28 cellular contexts compared by ENCODE assay signal in the genomic region with DNA sequence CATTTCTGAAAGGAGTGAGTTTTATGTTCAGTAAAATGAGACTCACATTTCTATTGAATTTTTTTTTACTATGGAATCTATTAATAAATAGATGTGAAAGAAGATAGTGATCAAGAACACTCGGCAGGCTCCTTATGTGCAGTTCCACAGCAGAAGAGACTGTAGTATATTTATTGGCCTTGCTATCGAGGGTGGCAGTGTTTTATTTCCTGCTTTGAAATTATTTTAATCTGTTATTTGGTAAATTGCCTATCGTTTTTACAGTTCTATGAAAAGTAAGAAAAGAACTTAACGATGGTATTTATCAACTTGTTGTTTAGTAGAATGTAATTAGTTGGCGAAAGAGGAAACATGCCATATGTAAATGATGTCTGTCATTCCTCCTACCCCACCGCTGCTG.
"Had no signal": no experiment of that assay in that cellular context is flagged by ENCODE, and none has a peak within 500 bp of the region (broad histone marks: within the 10 kb centered on the region; RNA-seq: fewer than 3 reads in every experiment).

No MANE protein-coding gene starts in this region.

- H3K9me3 ChIP-seq: adrenal gland, body of pancreas, esophagus squamous epithelium, gastroesophageal sphincter had no signal

- H3K27ac ChIP-seq: adrenal gland, body of pancreas, epithelial cell of prostate, esophagus squamous epithelium, gastroesophageal sphincter had no signal

- H3K27me3 ChIP-seq: adrenal gland, body of pancreas, esophagus squamous epithelium, gastroesophageal sphincter had no signal

- H3K36me3 ChIP-seq: adrenal gland, esophagus squamous epithelium, gastroesophageal sphincter had no signal

- H3K4me1 ChIP-seq: adrenal gland, esophagus squamous epithelium, gastroesophageal sphincter had no signal

- H3K4me3 ChIP-seq: adrenal gland, body of pancreas, esophagus squamous epithelium, gastroesophageal sphincter had no signal

- ATAC-seq: activated CD4-positive, alpha-beta T cell treated with anti-CD3 and anti-CD28 coated beads for 36 hours; activated CD8-positive, alpha-beta memory T cell treated with anti-CD3 and anti-CD28 coated beads, Interleukin-2, amount 10 ng/mL, durations not matched to agents 7 days and 5 days; activated CD8-positive, alpha-beta T cell treated with anti-CD3 and anti-CD28 coated beads, Interleukin-2, amount 10 ng/mL, durations not matched to agents 7 days and 5 days; activated naive CD8-positive, alpha-beta T cell treated with anti-CD3 and anti-CD28 coated beads, Interleukin-2, amount 50 U/mL, for 24 hours; body of pancreas; effector memory CD8-positive, alpha-beta T cell; gastroesophageal sphincter; T-helper 17 cell had no signal

- DNase-seq: activated CD4-positive, alpha-beta memory T cell treated with anti-CD3 and anti-CD28 coated beads for 36 hours; activated CD4-positive, alpha-beta T cell treated with anti-CD3 and anti-CD28 coated beads for 36 hours; activated CD4-positive, alpha-beta T cell treated with anti-CD3 and anti-CD28 coated beads, Interleukin-2, amount 10 ng/mL, durations not matched to agents 24 days and 14 days; activated CD4-positive, CD25-positive, alpha-beta regulatory T cell; activated CD4-positive, CD25-positive, alpha-beta regulatory T cell treated with anti-CD3 and anti-CD28 coated beads, Interleukin-2, amount 50 U/mL, for 72 hours; activated CD8-positive, alpha-beta memory T cell treated with anti-CD3 and anti-CD28 coated beads, Interleukin-2, amount 10 ng/mL, durations not matched to agents 7 days and 5 days; activated CD8-positive, alpha-beta memory T cell treated with anti-CD3 and anti-CD28 coated beads, Interleukin-2, amount 50 U/mL, for 4 hours; activated CD8-positive, alpha-beta T cell treated with anti-CD3 and anti-CD28 coated beads, Interleukin-2, amount 10 ng/mL, durations not matched to agents 7 days and 5 days; activated effector memory CD4-positive, alpha-beta T cell treated with anti-CD3 and anti-CD28 coated beads, Interleukin-2, amount 50 U/mL, for 16 hours; activated naive CD4-positive, alpha-beta T cell treated with anti-CD3 and anti-CD28 coated beads for 36 hours; activated naive CD8-positive, alpha-beta T cell treated with anti-CD3 and anti-CD28 coated beads for 36 hours; activated naive CD8-positive, alpha-beta T cell treated with anti-CD3 and anti-CD28 coated beads, Interleukin-2, amount 50 U/mL, for 24 hours; activated T-cell treated with anti-CD3 and anti-CD28 coated beads, Interleukin-2, amount 50 U/mL, for 1 hour; activated T-cell treated with anti-CD3 and anti-CD28 coated beads, Interleukin-2, amount 50 U/mL, for 48 hours; adrenal gland; amygdala; aorta; body of pancreas; cortex of kidney; dermis blood vessel endothelial cell; effector CD4-positive, alpha-beta T cell; effector memory CD8-positive, alpha-beta T cell; esophagus squamous epithelium; foreskin melanocyte; T-helper 17 cell; T1000 had no signal
